Comparison of ENCODE assay signal across 26 cellular contexts in the genomic region with DNA sequence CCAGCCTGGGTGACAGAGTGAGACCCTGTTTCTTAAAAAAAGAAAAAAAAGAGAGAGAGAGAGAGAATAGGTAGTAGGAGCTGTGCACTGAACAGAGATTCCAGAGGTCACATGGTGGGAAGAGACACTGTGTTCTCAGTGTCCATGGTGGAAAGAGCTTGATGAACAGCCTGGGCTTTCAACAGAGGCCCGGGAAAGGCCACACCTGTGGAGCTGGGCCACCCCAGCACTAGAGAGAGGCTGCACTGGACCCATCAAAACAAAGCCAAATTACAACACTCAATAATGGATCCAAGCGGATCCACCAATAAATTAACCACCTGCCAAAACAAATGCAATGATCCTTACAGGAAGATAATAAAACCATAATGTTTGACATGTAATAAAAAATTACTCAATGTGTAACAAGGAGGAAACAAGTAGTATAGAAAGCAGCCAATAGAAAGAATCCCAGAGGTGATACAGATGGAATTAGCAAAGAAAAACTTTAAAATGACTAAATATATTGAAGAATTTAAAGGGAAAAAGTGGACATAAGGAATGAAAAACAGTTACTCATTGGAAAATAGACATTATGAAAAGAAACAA. TPM values are rescaled to one million over a fixed set of nuclear protein-coding genes. Genes with fewer than 3 reads are reported as not detected.
DNase-seq lines count a peak whose midpoint lies in the region; ATAC-seq, FAIRE-seq and TF ChIP-seq lines count a peak whose summit lies in the region.
"Had no signal": no experiment of that assay in that cellular context is flagged by ENCODE, and none has a peak within 500 bp of the region (broad histone marks: within the 10 kb centered on the region; RNA-seq: fewer than 3 reads in every experiment).

No MANE protein-coding gene starts in this region.

- in situ Hi-C loops in GM12878 (cut with MboI), result loop anchor here (5.0 to 10.0 kb wide), 2 partner anchors 374 to 461 kb away; no protein-coding TSS in a partner anchor

- H3K36me3 Mint-ChIP-seq in activated CD4-positive, alpha-beta memory T cell treated with anti-CD3 and anti-CD28 coated beads for 36 hours, result peaks cover 11% of the 10 kb centered on the region
- H3K36me3 Mint-ChIP-seq in activated CD4-positive, alpha-beta memory T cell treated with anti-CD3 and anti-CD28 coated beads, Interleukin-2, amount 10 ng/mL, durations not matched to agents 7 days and 5 days (ENCODE audit: low read depth), result peaks cover 19% of the 10 kb centered on the region
- H3K36me3 Mint-ChIP-seq: CD14-positive monocyte had no signal

- H3K27me3 ChIP-seq in GM12878 (replicated peaks in 1 of 2; ENCODE audit: control insufficient read depth in 2 of 2, insufficient read depth in 2 of 2, low read length in 1 of 2) (no peaks in the 10 kb centered on the region), small intestine (ENCODE audit: control insufficient read depth in 2 of 2, insufficient read depth in 2 of 2, low read length in 2 of 2) (no peaks in the 10 kb centered on the region)
- H3K27me3 ChIP-seq: esophagus squamous epithelium had no signal

- no peaks in the 10 kb centered on the region; the same call in 1 of the 2 replicates for H3K79me2 ChIP-seq in GM12878 (ENCODE audit: control insufficient read depth, insufficient read depth, low read length)
- H3K79me2 ChIP-seq: parathyroid adenoma had no signal

- RAD21 ChIA-PET in GM12878 (lab: Charles Lee; ENCODE audit: unreplicated experiment), result interaction anchor here (0.6 to 2.4 kb wide), 18 partner anchors 8 to 525 kb away, joined by 3 to 44 read pairs (median 3); no protein-coding TSS in a partner anchor

- TF ChIP-seq EP300 in GM12878 (IDR thresholded peaks at IDR 0.05; ENCODE audit: borderline replicate concordance in 1 of 2, control insufficient read depth in 1 of 2, low read depth in 2 of 2, low read length in 2 of 2), result no peak

- H3K4me2 ChIP-seq in GM12878 (ENCODE audit: control insufficient read depth, insufficient read depth), result peak overlapping the region; percentile 38

- no peak for TF ChIP-seq POLR2A in GM12878 (IDR thresholded peaks at IDR 0.05; ENCODE audit: low read depth, low read length)

- H3K27ac Mint-ChIP-seq in activated CD4-positive, alpha-beta memory T cell treated with anti-CD3 and anti-CD28 coated beads for 36 hours, result peak overlapping the region; percentile 86
- no peak overlapping the region for H3K27ac Mint-ChIP-seq in activated CD4-positive, alpha-beta memory T cell treated with anti-CD3 and anti-CD28 coated beads, Interleukin-2, amount 10 ng/mL, durations not matched to agents 7 days and 5 days
- H3K27ac Mint-ChIP-seq: activated CD8-positive, alpha-beta T cell treated with anti-CD3 and anti-CD28 coated beads for 36 hours; activated naive CD8-positive, alpha-beta T cell had no signal

- H2AFZ ChIP-seq in GM12878 (ENCODE audit: control insufficient read depth, low read depth, low read length), result no peak overlapping the region
- H2AFZ ChIP-seq: parathyroid adenoma had no signal

- peaks cover 14% of the 10 kb centered on the region for H3K9me3 Mint-ChIP-seq in activated CD4-positive, alpha-beta memory T cell treated with anti-CD3 and anti-CD28 coated beads for 36 hours
- H3K9me3 Mint-ChIP-seq in activated CD4-positive, alpha-beta memory T cell treated with anti-CD3 and anti-CD28 coated beads, Interleukin-2, amount 10 ng/mL, durations not matched to agents 7 days and 5 days, result peaks cover 12% of the 10 kb centered on the region

- no peaks in the 10 kb centered on the region for H3K27me3 Mint-ChIP-seq in activated CD4-positive, alpha-beta memory T cell treated with anti-CD3 and anti-CD28 coated beads for 36 hours
- no peaks in the 10 kb centered on the region for H3K27me3 Mint-ChIP-seq in activated CD4-positive, alpha-beta memory T cell treated with anti-CD3 and anti-CD28 coated beads, Interleukin-2, amount 10 ng/mL, durations not matched to agents 7 days and 5 days
- H3K27me3 Mint-ChIP-seq: activated CD8-positive, alpha-beta T cell treated with anti-CD3 and anti-CD28 coated beads for 36 hours; activated naive CD8-positive, alpha-beta T cell; activated T-cell treated with anti-CD3 and anti-CD28 coated beads, Interleukin-2, amount 50 U/mL, for 24 hours; naive thymus-derived CD8-positive, alpha-beta T cell had no signal

- H3K9me3 ChIP-seq in GM12878 (replicated peaks; ENCODE audit: control insufficient read depth, insufficient read depth, low read length) (peaks cover 1% of the 10 kb centered on the region), small intestine (ENCODE audit: control insufficient read depth, low read depth) (no peaks in the 10 kb centered on the region)

- H3K4me3 ChIP-seq in GM12878 (no peak overlapping the region), small intestine (ENCODE audit: low read depth in 1 of 2, low read length in 2 of 2) (no peak overlapping the region)
- H3K4me3 ChIP-seq: esophagus squamous epithelium had no signal

- CTCF ChIA-PET in activated CD4-positive, alpha-beta memory T cell treated with anti-CD3 and anti-CD28 coated beads for 36 hours (lab: Charles Lee), result interaction anchor here (0.8 to 1.7 kb wide), 4 partner anchors 7 to 445 kb away, joined by 3 to 7 read pairs (median 5); no protein-coding TSS in a partner anchor
- CTCF ChIA-PET in activated CD4-positive, alpha-beta memory T cell treated with anti-CD3 and anti-CD28 coated beads, Interleukin-2, amount 10 ng/mL, durations not matched to agents 7 days and 5 days (lab: Charles Lee), result interaction anchor here (1.9 kb wide), 1 partner anchor 16 kb away, joined by 7 read pairs; no protein-coding TSS in a partner anchor
- CTCF ChIA-PET in GM12878 (lab: Yijun Ruan, JAX), result interaction anchor here (0.6 to 2.4 kb wide), 8 partner anchors 9 to 444 kb away, joined by 3 to 19 read pairs (median 4); no protein-coding TSS in a partner anchor

- no peak overlapping the region for H3K4me3 Mint-ChIP-seq in activated CD4-positive, alpha-beta memory T cell treated with anti-CD3 and anti-CD28 coated beads for 36 hours
- no peak overlapping the region for H3K4me3 Mint-ChIP-seq in activated CD4-positive, alpha-beta memory T cell treated with anti-CD3 and anti-CD28 coated beads, Interleukin-2, amount 10 ng/mL, durations not matched to agents 7 days and 5 days
- H3K4me3 Mint-ChIP-seq: activated CD8-positive, alpha-beta T cell treated with anti-CD3 and anti-CD28 coated beads for 36 hours; activated naive CD8-positive, alpha-beta T cell; activated T-cell treated with anti-CD3 and anti-CD28 coated beads, Interleukin-2, amount 50 U/mL, for 24 hours; H9 had no signal

- no peaks in the 10 kb centered on the region for H4K20me1 ChIP-seq in GM12878 (ENCODE audit: control insufficient read depth, insufficient read depth)

- peak overlapping the region; percentile 27; the same call in 1 of the 2 replicates for H3K9ac ChIP-seq in GM12878 (ENCODE audit: control insufficient read depth, insufficient read depth, low read length)
- H3K9ac ChIP-seq: parathyroid adenoma had no signal

- no peak for FAIRE-seq in GM12878 (lab: Jason Lieb, UNC)
- FAIRE-seq in small intestine (lab: Jason Lieb, UNC), result no peak
- FAIRE-seq: astrocyte, kidney had no signal

- H3K27ac ChIP-seq in GM12878 (ENCODE audit: control insufficient read depth, insufficient read depth) (peak overlapping the region; percentile 74), small intestine (ENCODE audit: low read depth in 1 of 2, low read length in 1 of 2) (peak overlapping the region in 1 of 2 donors; percentile 64)
- H3K27ac ChIP-seq: esophagus squamous epithelium, parathyroid adenoma had no signal

- intact Hi-C loops in activated CD4-positive, alpha-beta memory T cell treated with anti-CD3 and anti-CD28 coated beads for 36 hours (cut with micrococcal nuclease), result loop anchor here (1.0 kb wide), 2 partner anchors 16 to 45 kb away; no protein-coding TSS in a partner anchor
- intact Hi-C loops in GM12878 (cut with micrococcal nuclease; ENCODE audit: unreplicated experiment), result loop anchor here (1.0 to 2.0 kb wide), 3 partner anchors 16 to 377 kb away; a partner anchor contains a TSS

- TF ChIP-seq RAD21 in GM12878 (IDR thresholded peaks at IDR 0.05; ENCODE audit: insufficient read depth, low read depth, low read length), result no peak

- peaks cover 40% of the 10 kb centered on the region for H3K4me1 ChIP-seq in GM12878 (ENCODE audit: control insufficient read depth, insufficient read depth, low read length)
- H3K4me1 ChIP-seq in small intestine (ENCODE audit: control insufficient read depth in 2 of 2, insufficient read depth in 1 of 2, low read depth in 1 of 2, low read length in 1 of 2), result peaks cover 0 to 2% of the 10 kb centered on the region in 2 donors

- POLR2A ChIA-PET in activated CD4-positive, alpha-beta memory T cell treated with anti-CD3 and anti-CD28 coated beads for 36 hours (lab: Charles Lee), result interaction anchor here (3.3 kb wide), 1 partner anchor 16 kb away, joined by 19 read pairs; no protein-coding TSS in a partner anchor
- POLR2A ChIA-PET in activated CD4-positive, alpha-beta memory T cell treated with anti-CD3 and anti-CD28 coated beads, Interleukin-2, amount 10 ng/mL, durations not matched to agents 7 days and 5 days (lab: Charles Lee), result interaction anchor here (1.6 to 2.4 kb wide), 4 partner anchors 13 to 376 kb away, joined by 4 to 19 read pairs (median 6); a partner anchor contains a TSS
- POLR2A ChIA-PET in GM12878 (lab: Charles Lee), result interaction anchor here (0.7 to 1.7 kb wide), 6 partner anchors 8 to 448 kb away, joined by 3 to 6 read pairs (median 4); no protein-coding TSS in a partner anchor

- TF ChIP-seq CTCF in GM12878 (IDR thresholded peaks at IDR 0.05 in 2 of 3, conservative IDR thresholded peaks at IDR 0.05 in 1 of 3; ENCODE audit: control insufficient read depth in 2 of 3, extremely low read depth in 1 of 3, insufficient read depth in 1 of 3, low read depth in 3 of 3, low read length in 3 of 3), result no peak

- H3K4me1 Mint-ChIP-seq in activated CD4-positive, alpha-beta memory T cell treated with anti-CD3 and anti-CD28 coated beads for 36 hours (ENCODE audit: low read depth), result peaks cover 81% of the 10 kb centered on the region
- H3K4me1 Mint-ChIP-seq in activated CD4-positive, alpha-beta memory T cell treated with anti-CD3 and anti-CD28 coated beads, Interleukin-2, amount 10 ng/mL, durations not matched to agents 7 days and 5 days, result peaks cover 40% of the 10 kb centered on the region

- DNase-seq in activated CD4-positive, alpha-beta memory T cell treated with anti-CD3 and anti-CD28 coated beads for 36 hours, result no peak
- DNase-seq in activated CD4-positive, alpha-beta memory T cell treated with anti-CD3 and anti-CD28 coated beads, Interleukin-2, amount 10 ng/mL, durations not matched to agents 7 days and 5 days, result no peak
- DNase-seq in GM12878 (ENCODE audit: low read depth, low spot score) (no peak), small intestine (peak; percentile 58), foreskin melanocyte (no peak), SIG-M5 (lab: John Stamatoyannopoulos, UW) (no peak)
- no peak for DNase-seq in activated CD4-positive, CD25-positive, alpha-beta regulatory T cell treated with anti-CD3 and anti-CD28 coated beads, Interleukin-2, amount 50 U/mL, for 72 hours
- DNase-seq: cerebellar nuclear complex; effector CD4-positive, alpha-beta T cell; esophagus squamous epithelium; H9; kidney; naive thymus-derived CD8-positive, alpha-beta T cell; NCI-H187 treated with DMSO at 0.1 percent for 48 hours; SW 1271 had no signal

- WGBS in GM12878 (ENCODE audit: insufficient coverage, insufficient replicate concordance, low lambda C conversion rate, missing lambda C conversion rate), result 86% methylated on average over 2 of the region's 2 CpGs
- WGBS in small intestine, 3 donors, result 19 to 64% (median 24%) methylated on average over 2 of the region's 2 CpGs

- no TSS peak for BruUV-seq in GM12878 (replicated peaks; lab: Mats Ljungman, UMichigan)

- H3K36me3 ChIP-seq in GM12878 (ENCODE audit: control insufficient read depth in 2 of 2, insufficient read depth in 2 of 2, low read length in 1 of 2), result no peaks in the 10 kb centered on the region
- no peaks in the 10 kb centered on the region for H3K36me3 ChIP-seq in small intestine (ENCODE audit: control insufficient read depth in 2 of 2, insufficient read depth in 2 of 2, low read length in 2 of 2)
- H3K36me3 ChIP-seq: esophagus squamous epithelium had no signal

- ATAC-seq in HG03135 (IDR thresholded peaks at IDR 0.05; ENCODE audit: unreplicated experiment) (peak; percentile 1), GM12878 (no peak)
- ATAC-seq: sciatic nerve had no signal

- SMC1A ChIA-PET in GM12878 (lab: Charles Lee; ENCODE audit: uncharacterized antibody, unreplicated experiment), result interaction anchor here (0.6 to 2.4 kb wide), 19 partner anchors 8 to 480 kb away, joined by 3 to 26 read pairs (median 4); no protein-coding TSS in a partner anchor

RNA-seq across cellular contexts. Expression of a gene that starts 44.8 kb away (rescaled TPM):
- total RNA-seq in activated CD4-positive, alpha-beta memory T cell treated with anti-CD3 and anti-CD28 coated beads for 36 hours, result 10 to 100 TPM; 11.5 to 12.7 TPM
- 10 to 100 TPM; 13.0 to 13.9 TPM for total RNA-seq in activated CD4-positive, alpha-beta memory T cell treated with anti-CD3 and anti-CD28 coated beads, Interleukin-2, amount 10 ng/mL, durations not matched to agents 7 days and 5 days
- 1.8 and 3.6 TPM in 2 replicates for total RNA-seq in GM12878 (2013; cell fraction: nucleolus; rRNA removed)
- total RNA-seq in GM12878 (2014; rRNA removed) (0.68 and 1.5 TPM in 2 replicates), GM12878 (2014; rRNA removed; fragmentation: Illumina TruSeq; extraction: Trizol) (1.6 and 2.5 TPM in 2 replicates), GM12878 (2021) (0.85 and 2.2 TPM in 2 replicates)
- polyA plus RNA-seq in GM12878 (2011; ENCODE audit: low read depth), result 1.8 TPM
- polyA plus RNA-seq in GM12878 (2011; rRNA removed) (0.58 and 0.73 TPM in 2 replicates), GM12878 (2014; fragmentation: Illumina TruSeq; extraction: Trizol) (1.1 and 2.1 TPM in 2 replicates), GM12878 (2014; fragmentation: Nextera tagmentation; extraction: Ambion mirVana) (under 1 TPM; 0.62 to 0.64 TPM), GM12878 (2014; rRNA removed) (0.71 and 1.7 TPM in 2 replicates), GM12878 (2016; fragmentation: Nextera tagmentation; extraction: Ambion mirVana) (1 to 10 TPM in 1 of 2 experiments, under 1 TPM in 1; 0.59 to 2.0 TPM), small intestine (10 to 100 TPM; 19.2 to 29.3 (median 23.1) TPM)
- 0.34 and 0.37 TPM in 2 replicates for polyA plus RNA-seq in GM12878 (2011; cell fraction: cytosol; rRNA removed)
- polyA plus RNA-seq in GM12878 (2011; cell fraction: nucleus; rRNA removed), result 0.29 and 0.37 TPM in 2 replicates
- 0.74 and 1.3 TPM in 2 replicates for polyA plus RNA-seq in GM12878 (2012)
- polyA minus RNA-seq in GM12878 (2011; rRNA and poly(A)+ RNA removed), result 0.44 and 1.7 TPM in 2 replicates
- not detected in 2 replicates for polyA minus RNA-seq in GM12878 (2011; cell fraction: cytosol; rRNA and poly(A)+ RNA removed)
- 0.60 and 0.96 TPM in 2 replicates for polyA minus RNA-seq in GM12878 (2011; cell fraction: nucleus; rRNA and poly(A)+ RNA removed)
- total RNA-seq: astrocyte; Daoy; HT1080; lung microvascular endothelial cell; naive thymus-derived CD8-positive, alpha-beta T cell; sciatic nerve had no signal
- polyA plus RNA-seq: CD14-positive monocyte had no signal
